Comparison of ENCODE assay signal across 8 cellular contexts in genomic region chr12:59113831-59114273, GRCh38.
DNase-seq lines count a peak whose midpoint lies in the region; ATAC-seq, FAIRE-seq and TF ChIP-seq lines count a peak whose summit lies in the region.

No MANE protein-coding gene starts in this region.

- H3K4me3 ChIP-seq in colonic mucosa = no peak overlapping the region
- no peak overlapping the region for H3K4me3 ChIP-seq in right lobe of liver

- no peak overlapping the region for H3K9ac ChIP-seq in colonic mucosa (ENCODE audit: low read depth in 2 of 2, low read length in 2 of 2)

- no peaks in the 10 kb centered on the region for H3K9me3 ChIP-seq in colonic mucosa
- H3K9me3 ChIP-seq in right lobe of liver = no peaks in the 10 kb centered on the region

- no peaks in the 10 kb centered on the region for H3K36me3 Mint-ChIP-seq in stimulated activated effector memory CD8-positive, alpha-beta T cell treated with anti-CD3 and anti-CD28 coated beads, Interleukin-12 subunit alpha, Interleukin-12 subunit beta, amount 100 ng/mL, for 72 hours

- H3K27ac Mint-ChIP-seq in stimulated activated effector memory CD8-positive, alpha-beta T cell treated with anti-CD3 and anti-CD28 coated beads, Interleukin-12 subunit alpha, Interleukin-12 subunit beta, amount 100 ng/mL, for 72 hours = no peak overlapping the region

- H3K4me1 ChIP-seq in colonic mucosa (no peaks in the 10 kb centered on the region), right lobe of liver (no peaks in the 10 kb centered on the region)

- TF ChIP-seq POLR2A in right lobe of liver (IDR thresholded peaks at IDR 0.05) = no peak

- DNase-seq in AG08395 (ENCODE audit: low spot score) = peak; percentile 75
- peak; percentile 18 for DNase-seq in GM18507 (ENCODE audit: extremely low spot score, insufficient read length, low read depth)
- peak; percentile 66 for DNase-seq in NCI-H1092 treated with DMSO at 0.1 percent for 48 hours (lab: John Stamatoyannopoulos, UW)
- DNase-seq in SK-N-DZ (ENCODE audit: low spot score) = peak; percentile 79
- peak; percentile 88 for DNase-seq in colonic mucosa
- DNase-seq in right lobe of liver = peak; percentile 63 to 76 (median 66)
- DNase-seq in stimulated activated effector memory CD8-positive, alpha-beta T cell treated with anti-CD3 and anti-CD28 coated beads, Interleukin-12 subunit alpha, Interleukin-12 subunit beta, amount 100 ng/mL, for 72 hours (ENCODE audit: low spot score in 2 of 2) = peak in 1 of 2 donors; percentile 52

- H3K4me3 Mint-ChIP-seq in stimulated activated effector memory CD8-positive, alpha-beta T cell treated with anti-CD3 and anti-CD28 coated beads, Interleukin-12 subunit alpha, Interleukin-12 subunit beta, amount 100 ng/mL, for 72 hours = no peak overlapping the region

- H3K36me3 ChIP-seq in colonic mucosa (no peaks in the 10 kb centered on the region), right lobe of liver (no peaks in the 10 kb centered on the region)

- ATAC-seq in HG02852 (IDR thresholded peaks at IDR 0.05; ENCODE audit: unreplicated experiment) (peak; percentile 90), right lobe of liver (peak; percentile 75 to 95 (median 86))
- peak; percentile 46 for ATAC-seq in stimulated activated effector memory CD8-positive, alpha-beta T cell treated with anti-CD3 and anti-CD28 coated beads, Interleukin-12 subunit alpha, Interleukin-12 subunit beta, amount 100 ng/mL, for 72 hours

- H3K27me3 ChIP-seq in colonic mucosa = no peaks in the 10 kb centered on the region
- H3K27me3 ChIP-seq in right lobe of liver = no peaks in the 10 kb centered on the region

- WGBS in right lobe of liver (ENCODE audit: insufficient coverage, low coverage, low lambda C conversion rate, missing lambda C conversion rate) = 0% methylated on average over 4 of the region's 6 CpGs

- no peaks in the 10 kb centered on the region for H3K4me1 Mint-ChIP-seq in stimulated activated effector memory CD8-positive, alpha-beta T cell treated with anti-CD3 and anti-CD28 coated beads, Interleukin-12 subunit alpha, Interleukin-12 subunit beta, amount 100 ng/mL, for 72 hours

- intact Hi-C loops in colonic mucosa (cut with DNase I) = loop anchor here (5.0 kb wide), 1 partner anchor 38 kb away; no protein-coding TSS in a partner anchor
- intact Hi-C loops in right lobe of liver (cut with DNase I) = no loop called here

- H3K27ac ChIP-seq in colonic mucosa = no peak overlapping the region
- H3K27ac ChIP-seq in right lobe of liver = no peak overlapping the region

- TF ChIP-seq CTCF in colonic mucosa (IDR thresholded peaks at IDR 0.05) = peak; percentile 75
- TF ChIP-seq CTCF in right lobe of liver (IDR thresholded peaks at IDR 0.05) = peak; percentile 69 to 89 (median 77)

- FAIRE-seq in GM18507 (lab: Jason Lieb, UNC) = peak; percentile 84

- peaks cover 6% of the 10 kb centered on the region for H3K9me3 Mint-ChIP-seq in stimulated activated effector memory CD8-positive, alpha-beta T cell treated with anti-CD3 and anti-CD28 coated beads, Interleukin-12 subunit alpha, Interleukin-12 subunit beta, amount 100 ng/mL, for 72 hours
